23 cellular contexts compared by ENCODE assay signal in the genomic region with DNA sequence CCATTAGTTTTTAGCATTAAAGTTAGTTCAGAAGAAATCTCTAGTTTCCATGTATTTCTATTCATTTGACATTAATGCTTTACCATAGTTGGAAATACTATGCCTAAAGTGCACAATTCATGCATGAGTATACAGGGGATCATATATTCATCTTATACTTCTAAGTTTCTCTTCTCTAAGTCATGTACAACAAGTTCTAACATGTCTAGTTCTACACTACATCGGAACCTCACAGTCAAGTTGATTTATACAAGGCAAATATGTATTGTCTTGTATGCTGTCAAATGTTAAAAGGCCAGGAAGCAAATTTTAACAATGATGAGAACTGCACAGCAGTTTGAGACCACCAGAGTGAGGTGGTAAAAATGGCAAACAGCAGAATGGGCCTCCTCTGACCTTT. TPM values are rescaled to one million over a fixed set of nuclear protein-coding genes. Genes with fewer than 3 reads are reported as not detected.
A peak's percentile ranks its signal among the peaks of the same experiment; 100 is the strongest.
DNase-seq lines count a peak whose midpoint lies in the region; ATAC-seq, FAIRE-seq and TF ChIP-seq lines count a peak whose summit lies in the region.
"Had no signal": no experiment of that assay in that cellular context is flagged by ENCODE, and none has a peak within 500 bp of the region (broad histone marks: within the 10 kb centered on the region; RNA-seq: fewer than 3 reads in every experiment).

No MANE protein-coding gene starts in this region.

- H3K4me1 ChIP-seq in left ventricle myocardium inferior: peaks cover 34% of the 10 kb centered on the region
- H3K4me1 ChIP-seq in GM12878 (ENCODE audit: control insufficient read depth, insufficient read depth, low read length): no peaks in the 10 kb centered on the region
- peaks cover 9 to 30% of the 10 kb centered on the region in 2 donors for H3K4me1 ChIP-seq in gastrocnemius medialis
- H3K4me1 ChIP-seq: HAP-1 had no signal

- H4K20me1 ChIP-seq in GM12878 (ENCODE audit: control insufficient read depth, insufficient read depth): no peaks in the 10 kb centered on the region

- H3K4me2 ChIP-seq in GM12878 (ENCODE audit: control insufficient read depth, insufficient read depth): no peak overlapping the region
- H3K4me2 ChIP-seq: SK-N-SH had no signal

- RAD21 ChIA-PET in GM12878 (lab: Charles Lee; ENCODE audit: unreplicated experiment): no interaction called here

- ATAC-seq in left cardiac atrium (no peak), GM12878 (no peak), esophagus mucosa (peak; percentile 71), gastrocnemius medialis (no peak), GM18498 (IDR thresholded peaks at IDR 0.05; ENCODE audit: unreplicated experiment) (no peak)

- peak overlapping the region; percentile 83 for H3K27ac ChIP-seq in left ventricle myocardium inferior (replicated peaks)
- H3K27ac ChIP-seq in GM12878 (ENCODE audit: control insufficient read depth, insufficient read depth): no peak overlapping the region
- no peak overlapping the region for H3K27ac ChIP-seq in gastrocnemius medialis
- H3K27ac ChIP-seq: HL-60 had no signal

- no peak overlapping the region for H3K9ac ChIP-seq in GM12878 (ENCODE audit: control insufficient read depth, insufficient read depth, low read length)
- H3K9ac ChIP-seq: SK-N-SH had no signal

- H2AFZ ChIP-seq in GM12878 (ENCODE audit: control insufficient read depth, low read depth, low read length): no peak overlapping the region

- intact Hi-C loops in left ventricle myocardium inferior (cut with micrococcal nuclease) (no loop called here), left cardiac atrium (cut with DNase I) (no loop called here), GM12878 (cut with micrococcal nuclease; ENCODE audit: unreplicated experiment) (no loop called here), gastrocnemius medialis (cut with DNase I; ENCODE audit: low total_unique reads) (no loop called here)

- H3K36me3 ChIP-seq in left ventricle myocardium inferior: peaks cover 37% of the 10 kb centered on the region
- H3K36me3 ChIP-seq in GM12878 (ENCODE audit: control insufficient read depth in 2 of 2, insufficient read depth in 2 of 2, low read length in 1 of 2): peaks cover 2 to 4% of the 10 kb centered on the region in 2 experiments; a peak in 2 of 4 replicates
- H3K36me3 ChIP-seq in gastrocnemius medialis: peaks cover 0 to 40% of the 10 kb centered on the region in 2 donors

- no TSS peak for BruUV-seq in GM12878 (replicated peaks; lab: Mats Ljungman, UMichigan)

- CTCF ChIA-PET in GM12878 (lab: Yijun Ruan, JAX): no interaction called here

- FAIRE-seq in GM12878 (lab: Jason Lieb, UNC): peak; percentile 65
- FAIRE-seq: A204.1 had no signal

- no peak overlapping the region for H3K4me3 ChIP-seq in left ventricle myocardium inferior
- no peak overlapping the region for H3K4me3 ChIP-seq in GM12878
- no peak overlapping the region for H3K4me3 ChIP-seq in gastrocnemius medialis
- H3K4me3 ChIP-seq: HAP-1 had no signal

- no peak for TF ChIP-seq POLR2A in GM12878 (IDR thresholded peaks at IDR 0.05; ENCODE audit: low read depth, low read length)
- TF ChIP-seq POLR2A in gastrocnemius medialis (IDR thresholded peaks at IDR 0.05): no peak

- no peak for TF ChIP-seq RAD21 in GM12878 (IDR thresholded peaks at IDR 0.05; ENCODE audit: insufficient read depth, low read depth, low read length)

- no peak for TF ChIP-seq CTCF in left ventricle myocardium inferior (IDR thresholded peaks at IDR 0.05; ENCODE audit: borderline replicate concordance)
- TF ChIP-seq CTCF in GM12878 (IDR thresholded peaks at IDR 0.05 in 2 of 3, conservative IDR thresholded peaks at IDR 0.05 in 1 of 3; ENCODE audit: control insufficient read depth in 2 of 3, extremely low read depth in 1 of 3, insufficient read depth in 1 of 3, low read depth in 3 of 3, low read length in 3 of 3): no peak
- TF ChIP-seq CTCF in gastrocnemius medialis (IDR thresholded peaks at IDR 0.05 in 4 of 5, conservative IDR thresholded peaks at IDR 0.05 in 1 of 5): no peak
- TF ChIP-seq CTCF in GM10266 (IDR thresholded peaks at IDR 0.05; ENCODE audit: control insufficient read depth, insufficient read depth, low read depth, missing control alignments): no peak

- DNase-seq in left ventricle myocardium inferior (no peak), left cardiac atrium (no peak), GM12878 (ENCODE audit: low read depth, low spot score) (no peak), gastrocnemius medialis (no peak), GM10266 (ENCODE audit: extremely low spot score) (no peak)
- DNase-seq: C1 segment of cervical spinal cord; CD4-positive, alpha-beta memory T cell; COR-L47; GOT3; HFFc6; NCI-H1092 treated with DMSO at 0.1 percent for 48 hours; NCI-H1436 treated with DMSO at 0.1 percent for 48 hours; NCI-H187 treated with DMSO at 0.1 percent for 48 hours; NCI-H446 treated with DMSO at 0.1 percent for 48 hours; SK-N-SH; SW 1271 had no signal

- no peaks in the 10 kb centered on the region for H3K9me3 ChIP-seq in left ventricle myocardium inferior (replicated peaks)
- H3K9me3 ChIP-seq in GM12878 (replicated peaks; ENCODE audit: control insufficient read depth, insufficient read depth, low read length): no peaks in the 10 kb centered on the region
- H3K9me3 ChIP-seq in gastrocnemius medialis: no peaks in the 10 kb centered on the region
- H3K9me3 ChIP-seq: HAP-1, SK-N-SH had no signal

- SMC1A ChIA-PET in GM12878 (lab: Charles Lee; ENCODE audit: uncharacterized antibody, unreplicated experiment): no interaction called here

- H3K27me3 ChIP-seq in left ventricle myocardium inferior (ENCODE audit: low read depth): no peaks in the 10 kb centered on the region
- H3K27me3 ChIP-seq in GM12878 (replicated peaks in 1 of 2; ENCODE audit: control insufficient read depth in 2 of 2, insufficient read depth in 2 of 2, low read length in 1 of 2): no peaks in the 10 kb centered on the region
- H3K27me3 ChIP-seq in gastrocnemius medialis: no peaks in the 10 kb centered on the region

- POLR2A ChIA-PET in GM12878 (lab: Charles Lee): no interaction called here

- 100% methylated on average over 1 of the region's 1 CpG for WGBS in GM12878 (ENCODE audit: insufficient coverage, insufficient replicate concordance, low lambda C conversion rate, missing lambda C conversion rate)

- in situ Hi-C loops in GM12878 (cut with MboI) (no loop called here), gastrocnemius medialis (cut with MboI; ENCODE audit: low sequenced_read_pairs in 4 of 4) (no loop called here)

- no peaks in the 10 kb centered on the region for H3K79me2 ChIP-seq in GM12878 (ENCODE audit: control insufficient read depth, insufficient read depth, low read length)

- no peak for TF ChIP-seq EP300 in GM12878 (IDR thresholded peaks at IDR 0.05; ENCODE audit: borderline replicate concordance in 1 of 2, control insufficient read depth in 1 of 2, low read depth in 2 of 2, low read length in 2 of 2)

RNA-seq across cellular contexts. Expression of gene MOB3C, which starts 22.9 kb away (rescaled TPM):
- total RNA-seq in left ventricle myocardium inferior: 12.8 TPM
- 10 to 100 TPM; 18.3 to 22.1 TPM for total RNA-seq in left cardiac atrium
- 18.1 and 19.8 TPM in 2 replicates for total RNA-seq in GM12878 (2013; cell fraction: nucleolus; rRNA removed)
- total RNA-seq in GM12878 (2014; rRNA removed): 10.3 and 11.1 TPM in 2 replicates
- total RNA-seq in GM12878 (2014; rRNA removed; fragmentation: Illumina TruSeq; extraction: Trizol): 8.4 and 8.6 TPM in 2 replicates
- 9.9 and 11.4 TPM in 2 replicates for total RNA-seq in GM12878 (2021)
- 8.6 TPM for polyA plus RNA-seq in GM12878 (2011; ENCODE audit: low read depth)
- 12.4 and 16.0 TPM in 2 replicates for polyA plus RNA-seq in GM12878 (2011; rRNA removed)
- polyA plus RNA-seq in GM12878 (2011; cell fraction: cytosol; rRNA removed): 16.4 and 17.1 TPM in 2 replicates
- 19.9 and 24.1 TPM in 2 replicates for polyA plus RNA-seq in GM12878 (2011; cell fraction: nucleus; rRNA removed)
- 10.2 and 11.3 TPM in 2 replicates for polyA plus RNA-seq in GM12878 (2012)
- 10.3 and 12.8 TPM in 2 replicates for polyA plus RNA-seq in GM12878 (2014; fragmentation: Illumina TruSeq; extraction: Trizol)
- 1 to 10 TPM; 1.0 to 4.1 TPM for polyA plus RNA-seq in GM12878 (2014; fragmentation: Nextera tagmentation; extraction: Ambion mirVana)
- polyA plus RNA-seq in GM12878 (2014; rRNA removed): 9.8 and 10.7 TPM in 2 replicates
- 1 to 10 TPM; 5.6 to 5.9 TPM for polyA plus RNA-seq in GM12878 (2016; fragmentation: Nextera tagmentation; extraction: Ambion mirVana)
- 14.6 and 18.1 TPM in 2 replicates for polyA minus RNA-seq in GM12878 (2011; rRNA and poly(A)+ RNA removed)
- 2.7 and 4.0 TPM in 2 replicates for polyA minus RNA-seq in GM12878 (2011; cell fraction: cytosol; rRNA and poly(A)+ RNA removed)
- 12.7 and 18.1 TPM in 2 replicates for polyA minus RNA-seq in GM12878 (2011; cell fraction: nucleus; rRNA and poly(A)+ RNA removed)
- 13.9 TPM for total RNA-seq in esophagus mucosa
- total RNA-seq in gastrocnemius medialis: 10 to 100 TPM; 11.3 to 26.5 (median 23.3) TPM

RNA-seq across cellular contexts. Expression of gene ATPAF1, which starts 28.6 kb away (rescaled TPM):
- 235 TPM for total RNA-seq in left ventricle myocardium inferior
- total RNA-seq in left cardiac atrium: 100 to 1,000 TPM; 134 to 137 TPM
- total RNA-seq in GM12878 (2013; cell fraction: nucleolus; rRNA removed): 31.8 and 37.1 TPM in 2 replicates
- 42.8 and 49.5 TPM in 2 replicates for total RNA-seq in GM12878 (2014; rRNA removed)
- total RNA-seq in GM12878 (2014; rRNA removed; fragmentation: Illumina TruSeq; extraction: Trizol): 40.1 and 41.3 TPM in 2 replicates
- total RNA-seq in GM12878 (2021): 39.6 and 40.2 TPM in 2 replicates
- 49.3 TPM for polyA plus RNA-seq in GM12878 (2011; ENCODE audit: low read depth)
- polyA plus RNA-seq in GM12878 (2011; rRNA removed): 93.5 and 123 TPM in 2 replicates
- 69.3 and 105 TPM in 2 replicates for polyA plus RNA-seq in GM12878 (2011; cell fraction: cytosol; rRNA removed)
- polyA plus RNA-seq in GM12878 (2011; cell fraction: nucleus; rRNA removed): 35.8 and 37.9 TPM in 2 replicates
- polyA plus RNA-seq in GM12878 (2012): 35.3 and 44.8 TPM in 2 replicates
- 61.1 and 67.6 TPM in 2 replicates for polyA plus RNA-seq in GM12878 (2014; fragmentation: Illumina TruSeq; extraction: Trizol)
- polyA plus RNA-seq in GM12878 (2014; fragmentation: Nextera tagmentation; extraction: Ambion mirVana): 10 to 100 TPM; 15.2 to 32.6 TPM
- 42.3 and 54.0 TPM in 2 replicates for polyA plus RNA-seq in GM12878 (2014; rRNA removed)
- polyA plus RNA-seq in GM12878 (2016; fragmentation: Nextera tagmentation; extraction: Ambion mirVana): 10 to 100 TPM; 64.2 to 74.6 TPM
- 49.3 and 62.9 TPM in 2 replicates for polyA minus RNA-seq in GM12878 (2011; rRNA and poly(A)+ RNA removed)
- polyA minus RNA-seq in GM12878 (2011; cell fraction: cytosol; rRNA and poly(A)+ RNA removed): 17.8 and 19.5 TPM in 2 replicates
- polyA minus RNA-seq in GM12878 (2011; cell fraction: nucleus; rRNA and poly(A)+ RNA removed): 13.5 and 17.1 TPM in 2 replicates
- 24.2 TPM for total RNA-seq in esophagus mucosa
- total RNA-seq in gastrocnemius medialis: 100 to 1,000 TPM in 3 of 4 donors, 10 to 100 TPM in 1; 76.6 to 173 (median 135) TPM

RNA-seq across cellular contexts. Expression of gene TEX38, which starts 32.1 kb away (rescaled TPM):
- total RNA-seq in left ventricle myocardium inferior: 0.22 TPM
- under 1 TPM in 1 of 2 donors, not detected in 1; 0.35 TPM for total RNA-seq in left cardiac atrium
- not detected in 2 replicates for total RNA-seq in GM12878 (2013; cell fraction: nucleolus; rRNA removed)
- total RNA-seq in GM12878 (2014; rRNA removed): not detected in 2 replicates
- not detected in 2 replicates for total RNA-seq in GM12878 (2014; rRNA removed; fragmentation: Illumina TruSeq; extraction: Trizol)
- not detected in 2 replicates for total RNA-seq in GM12878 (2021)
- not detected for polyA plus RNA-seq in GM12878 (2011; ENCODE audit: low read depth)
- polyA plus RNA-seq in GM12878 (2011; rRNA removed): 0.07 TPM in 1 of 2 replicates, not detected in the other
- polyA plus RNA-seq in GM12878 (2011; cell fraction: cytosol; rRNA removed): not detected in 2 replicates
- polyA plus RNA-seq in GM12878 (2011; cell fraction: nucleus; rRNA removed): 0.15 TPM in 1 of 2 replicates, not detected in the other
- polyA plus RNA-seq in GM12878 (2012): 0.32 TPM in 1 of 2 replicates, not detected in the other
- polyA plus RNA-seq in GM12878 (2014; fragmentation: Illumina TruSeq; extraction: Trizol): not detected in 2 replicates
- not detected for polyA plus RNA-seq in GM12878 (2014; fragmentation: Nextera tagmentation; extraction: Ambion mirVana)
- polyA plus RNA-seq in GM12878 (2014; rRNA removed): not detected in 2 replicates
- polyA plus RNA-seq in GM12878 (2016; fragmentation: Nextera tagmentation; extraction: Ambion mirVana): under 1 TPM; 0.15 to 0.32 TPM
- 0.21 TPM in 1 of 2 replicates, not detected in the other for polyA minus RNA-seq in GM12878 (2011; rRNA and poly(A)+ RNA removed)
- not detected in 2 replicates for polyA minus RNA-seq in GM12878 (2011; cell fraction: cytosol; rRNA and poly(A)+ RNA removed)
- not detected in 2 replicates for polyA minus RNA-seq in GM12878 (2011; cell fraction: nucleus; rRNA and poly(A)+ RNA removed)
- not detected for total RNA-seq in esophagus mucosa
- total RNA-seq in gastrocnemius medialis: not detected
- total RNA-seq: CD4-positive, alpha-beta memory T cell; Daoy; G401 had no signal

RNA-seq across cellular contexts. Expression of gene MKNK1, which starts 35.5 kb away (rescaled TPM):
- total RNA-seq in left ventricle myocardium inferior: 43.5 TPM
- total RNA-seq in left cardiac atrium: 10 to 100 TPM; 39.7 to 42.7 TPM
- total RNA-seq in GM12878 (2013; cell fraction: nucleolus; rRNA removed): 46.3 and 51.4 TPM in 2 replicates
- total RNA-seq in GM12878 (2014; rRNA removed): 19.1 and 20.0 TPM in 2 replicates
- 19.2 and 21.2 TPM in 2 replicates for total RNA-seq in GM12878 (2014; rRNA removed; fragmentation: Illumina TruSeq; extraction: Trizol)
- total RNA-seq in GM12878 (2021): 22.1 and 29.1 TPM in 2 replicates
- polyA plus RNA-seq in GM12878 (2011; ENCODE audit: low read depth): 30.5 TPM
- 27.8 and 34.6 TPM in 2 replicates for polyA plus RNA-seq in GM12878 (2011; rRNA removed)
- 27.9 and 31.4 TPM in 2 replicates for polyA plus RNA-seq in GM12878 (2011; cell fraction: cytosol; rRNA removed)
- 72.1 and 77.2 TPM in 2 replicates for polyA plus RNA-seq in GM12878 (2011; cell fraction: nucleus; rRNA removed)
- polyA plus RNA-seq in GM12878 (2012): 19.6 and 25.7 TPM in 2 replicates
- polyA plus RNA-seq in GM12878 (2014; fragmentation: Illumina TruSeq; extraction: Trizol): 26.3 and 34.6 TPM in 2 replicates
- polyA plus RNA-seq in GM12878 (2014; fragmentation: Nextera tagmentation; extraction: Ambion mirVana): 10 to 100 TPM; 13.7 to 17.0 TPM
- 29.9 and 30.2 TPM in 2 replicates for polyA plus RNA-seq in GM12878 (2014; rRNA removed)
- 10 to 100 TPM; 26.8 to 29.7 TPM for polyA plus RNA-seq in GM12878 (2016; fragmentation: Nextera tagmentation; extraction: Ambion mirVana)
- polyA minus RNA-seq in GM12878 (2011; rRNA and poly(A)+ RNA removed): 25.4 and 27.3 TPM in 2 replicates
- polyA minus RNA-seq in GM12878 (2011; cell fraction: cytosol; rRNA and poly(A)+ RNA removed): 5.7 and 10.1 TPM in 2 replicates
- polyA minus RNA-seq in GM12878 (2011; cell fraction: nucleus; rRNA and poly(A)+ RNA removed): 14.7 and 28.6 TPM in 2 replicates
- 31.3 TPM for total RNA-seq in esophagus mucosa
- total RNA-seq in gastrocnemius medialis: 10 to 100 TPM; 23.7 to 63.5 (median 43.4) TPM
